ENCODE assay signal across 9 cellular contexts in the genomic region with DNA sequence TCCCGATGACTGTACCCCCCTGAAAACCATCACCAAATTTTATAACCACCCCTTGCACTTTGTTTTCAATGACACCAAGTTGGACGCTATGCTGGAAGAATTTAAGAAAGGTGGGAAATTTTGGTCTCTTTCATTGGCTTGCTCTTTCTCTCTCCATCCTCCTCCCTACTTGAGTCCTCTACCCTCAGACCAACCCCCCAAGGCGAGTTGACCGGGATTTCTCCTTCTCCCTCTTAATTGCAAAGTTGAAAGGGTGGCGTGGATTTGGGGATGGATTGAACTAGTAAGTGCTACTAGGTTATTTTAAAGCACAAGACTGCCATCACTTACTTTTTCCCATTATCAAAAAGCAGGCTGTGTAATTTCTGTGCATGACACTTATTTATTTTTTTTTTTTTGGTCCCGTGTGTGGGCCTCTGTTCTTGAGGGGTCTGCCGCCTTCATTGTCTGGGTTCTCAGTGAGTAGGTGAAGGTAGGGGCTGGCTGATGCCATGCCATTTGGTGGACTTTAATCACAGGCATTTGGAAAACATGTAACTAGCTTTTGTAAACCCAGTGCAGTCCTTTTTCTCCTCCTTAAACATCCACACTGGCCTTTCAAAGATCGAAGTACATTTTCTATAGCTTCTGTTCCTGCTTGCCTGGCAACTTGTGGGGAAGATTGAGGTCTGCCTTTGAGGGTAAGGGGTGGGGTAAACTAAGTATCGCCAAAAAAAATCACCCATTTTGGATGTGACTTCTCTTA. TPM values are rescaled to one million over a fixed set of nuclear protein-coding genes. Genes with fewer than 3 reads are reported as not detected.
A peak's percentile ranks its signal among the peaks of the same experiment; 100 is the strongest.
DNase-seq lines count a peak whose midpoint lies in the region; ATAC-seq lines count a peak whose summit lies in the region.
"Had no signal": no experiment of that assay in that cellular context is flagged by ENCODE, and none has a peak within 500 bp of the region (broad histone marks: within the 10 kb centered on the region; RNA-seq: fewer than 3 reads in every experiment).

No MANE protein-coding gene starts in this region.

- POLR2A ChIA-PET in activated CD4-positive, alpha-beta T cell treated with anti-CD3 and anti-CD28 coated beads for 36 hours (lab: Charles Lee): interaction anchor here (0.5 kb wide), 1 partner anchor 17 kb away, joined by 3 read pairs; no protein-coding TSS in a partner anchor

- H3K9me3 ChIP-seq in iPS-20b (ENCODE audit: insufficient read depth, low read depth, low read length) (no peaks in the 10 kb centered on the region), subcutaneous abdominal adipose tissue (ENCODE audit: control insufficient read depth in 5 of 5, low read length in 5 of 5) (no peaks in the 10 kb centered on the region)

- H3K36me3 ChIP-seq in iPS-20b (ENCODE audit: insufficient read depth, low read depth, low read length) (no peaks in the 10 kb centered on the region), subcutaneous abdominal adipose tissue (ENCODE audit: control insufficient read depth in 5 of 5, insufficient read depth in 5 of 5, low read length in 5 of 5) (no peaks in the 10 kb centered on the region)

- H3K9ac ChIP-seq in iPS-20b (ENCODE audit: low read depth, low read length): peak overlapping the region; percentile 81; the same call in 1 of the 2 replicates
- peak overlapping the region in 1 of 5 donors; percentile 10 for H3K9ac ChIP-seq in subcutaneous abdominal adipose tissue (ENCODE audit: low read length in 5 of 5)

- H3K4me3 ChIP-seq in iPS-20b (ENCODE audit: low read length) (peak overlapping the region; percentile 75), subcutaneous abdominal adipose tissue (ENCODE audit: low read depth in 1 of 5, low read length in 5 of 5) (peak overlapping the region; percentile 50 to 99 (median 97))

- H3K27ac ChIP-seq in iPS-20b (ENCODE audit: low read length) (no peak overlapping the region), subcutaneous abdominal adipose tissue (ENCODE audit: low read depth, low read length) (no peak overlapping the region)
- H3K27ac ChIP-seq: HL-60 had no signal

- ATAC-seq in activated CD4-positive, alpha-beta T cell treated with anti-CD3 and anti-CD28 coated beads for 36 hours: no peak
- ATAC-seq in HG03135 (IDR thresholded peaks at IDR 0.05; ENCODE audit: unreplicated experiment): no peak

- peak overlapping the region; percentile 83 for H3K4me3 Mint-ChIP-seq in activated CD4-positive, alpha-beta T cell treated with anti-CD3 and anti-CD28 coated beads for 36 hours
- peak overlapping the region; percentile 94 for H3K4me3 Mint-ChIP-seq in activated naive CD8-positive, alpha-beta T cell

- intact Hi-C loops in activated CD4-positive, alpha-beta T cell treated with anti-CD3 and anti-CD28 coated beads for 36 hours (cut with DNase I, micrococcal nuclease): loop anchor here (2.0 to 5.0 kb wide), 5 partner anchors 272 to 1103 kb away; partner anchors contain the start of genes NT5C2 (in 1 of the 2), OGA (in 1 of the 2) and PCGF6 (in 1 of the 2)

- H3K4me1 ChIP-seq in iPS-20b (ENCODE audit: insufficient read depth, low read length) (peaks cover 12% of the 10 kb centered on the region; the same call in 1 of the 2 replicates), subcutaneous abdominal adipose tissue (ENCODE audit: control insufficient read depth in 5 of 5, insufficient read depth in 5 of 5, low read length in 5 of 5) (peaks cover 13 to 43% (median 33%) of the 10 kb centered on the region in 5 donors)

- no peak for DNase-seq in activated CD4-positive, alpha-beta T cell treated with anti-CD3 and anti-CD28 coated beads for 36 hours
- DNase-seq in activated CD4-positive, alpha-beta T cell treated with anti-CD3 and anti-CD28 coated beads for 1 hour: no peak
- DNase-seq in NCI-H1436 treated with DMSO at 0.1 percent for 48 hours (lab: John Stamatoyannopoulos, UW) (no peak), NCI-H128 (lab: John Stamatoyannopoulos, UW; ENCODE audit: unreplicated experiment) (no peak)

- peak overlapping the region; percentile 67 for H3K27ac Mint-ChIP-seq in activated CD4-positive, alpha-beta T cell treated with anti-CD3 and anti-CD28 coated beads for 36 hours
- peak overlapping the region; percentile 85 for H3K27ac Mint-ChIP-seq in activated naive CD8-positive, alpha-beta T cell

- no peaks in the 10 kb centered on the region for H3K9me3 Mint-ChIP-seq in activated CD4-positive, alpha-beta T cell treated with anti-CD3 and anti-CD28 coated beads for 36 hours (ENCODE audit: low read depth)
- H3K9me3 Mint-ChIP-seq in activated naive CD8-positive, alpha-beta T cell (ENCODE audit: low read depth): no peaks in the 10 kb centered on the region

- H3K27me3 Mint-ChIP-seq in activated CD4-positive, alpha-beta T cell treated with anti-CD3 and anti-CD28 coated beads for 36 hours: peaks cover 6% of the 10 kb centered on the region
- no peaks in the 10 kb centered on the region for H3K27me3 Mint-ChIP-seq in activated naive CD8-positive, alpha-beta T cell

- peaks cover 59% of the 10 kb centered on the region for H3K4me1 Mint-ChIP-seq in activated CD4-positive, alpha-beta T cell treated with anti-CD3 and anti-CD28 coated beads for 36 hours
- peaks cover 56% of the 10 kb centered on the region for H3K4me1 Mint-ChIP-seq in activated naive CD8-positive, alpha-beta T cell (ENCODE audit: low read depth)

- H3K36me3 Mint-ChIP-seq in activated CD4-positive, alpha-beta T cell treated with anti-CD3 and anti-CD28 coated beads for 36 hours (ENCODE audit: low read depth): peaks cover 3% of the 10 kb centered on the region
- H3K36me3 Mint-ChIP-seq in activated naive CD8-positive, alpha-beta T cell: no peaks in the 10 kb centered on the region

- H3K27me3 ChIP-seq in iPS-20b (ENCODE audit: insufficient read depth, low read length) (peaks cover 32% of the 10 kb centered on the region), subcutaneous abdominal adipose tissue (ENCODE audit: control insufficient read depth in 5 of 5, insufficient read depth in 4 of 5, low read length in 5 of 5) (peaks cover 0 to 3% (median 0%) of the 10 kb centered on the region in 5 donors)

- CTCF ChIA-PET in activated CD4-positive, alpha-beta T cell treated with anti-CD3 and anti-CD28 coated beads for 36 hours (lab: Charles Lee): interaction anchor here (1.3 to 1.9 kb wide), 2 partner anchors 144 to 150 kb away, joined by 3 to 8 read pairs; no protein-coding TSS in a partner anchor

RNA-seq across cellular contexts. Expression of gene CNNM2, which starts 2.1 kb away (rescaled TPM):
- total RNA-seq in activated CD4-positive, alpha-beta T cell treated with anti-CD3 and anti-CD28 coated beads for 36 hours: 1 to 10 TPM; 4.2 to 4.5 TPM

RNA-seq across cellular contexts. Expression of gene AS3MT, which starts 50.9 kb away (rescaled TPM):
- total RNA-seq in activated CD4-positive, alpha-beta T cell treated with anti-CD3 and anti-CD28 coated beads for 36 hours: 1 to 10 TPM; 1.1 to 1.5 TPM
